ENCODE assay signal across 1 cellular context in the genomic region with DNA sequence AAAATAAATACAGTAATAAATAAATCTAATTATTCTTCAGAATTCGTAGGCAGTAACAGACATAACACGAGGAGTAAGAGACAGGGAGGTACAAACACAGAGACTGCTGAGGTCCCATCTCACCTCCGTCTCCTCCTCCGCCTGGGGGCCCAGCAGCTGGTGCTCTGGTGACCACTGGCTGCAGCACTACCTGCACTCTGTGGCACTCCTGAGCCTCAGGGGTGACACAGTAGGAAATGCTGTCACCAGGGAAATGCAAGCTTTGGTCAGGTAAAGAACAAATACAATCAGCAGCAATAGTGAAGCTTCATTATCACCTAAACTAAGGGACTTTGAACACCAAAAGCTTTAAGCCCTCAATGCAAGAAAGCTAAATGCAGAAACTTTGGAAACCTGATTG.
TF ChIP-seq lines count a peak whose summit lies in the region.

No MANE protein-coding gene starts in this region.

TF ChIP-seq in H1, 55 proteins besides CTCF, POLR2A, EP300 and RAD21:
- TF ChIP-seq KDM4A (IDR thresholded peaks at IDR 0.05; ENCODE audit: low read depth, low read length, severe bottlenecking), result no peak
- TF ChIP-seq HDAC6 (IDR thresholded peaks at IDR 0.05; ENCODE audit: low read depth, low read length), result no peak
- no peak for TF ChIP-seq CBX5 (IDR thresholded peaks at IDR 0.05; ENCODE audit: low read depth, low read length)
- TF ChIP-seq SIRT6 (IDR thresholded peaks at IDR 0.05; ENCODE audit: low read length), result no peak
- no peak for TF ChIP-seq HDAC2 (IDR thresholded peaks at IDR 0.05; ENCODE audit: borderline replicate concordance in 1 of 2, low read depth in 2 of 2, low read length in 2 of 2)
- no peak for TF ChIP-seq SIN3A (conservative IDR thresholded peaks at IDR 0.05 in 1 of 2, IDR thresholded peaks at IDR 0.05 in 1 of 2; ENCODE audit: low read depth in 1 of 2, low read length in 2 of 2)
- no peak for TF ChIP-seq TAF1 (IDR thresholded peaks at IDR 0.05; ENCODE audit: low read depth, low read length)
- no peak for TF ChIP-seq RXRA (IDR thresholded peaks at IDR 0.05; ENCODE audit: insufficient read depth, low read depth, low read length)
- TF ChIP-seq CHD1 (IDR thresholded peaks at IDR 0.05; ENCODE audit: low read depth, low read length), result no peak
- no peak for TF ChIP-seq RFX5 (IDR thresholded peaks at IDR 0.05; ENCODE audit: borderline replicate concordance, low read depth, low read length)
- no peak for TF ChIP-seq KDM5A (IDR thresholded peaks at IDR 0.05; ENCODE audit: low read length)
- no peak for TF ChIP-seq CBX8 (IDR thresholded peaks at IDR 0.05; ENCODE audit: borderline replicate concordance, low read depth, low read length)
- no peak for TF ChIP-seq RNF2 (IDR thresholded peaks at IDR 0.05; ENCODE audit: borderline replicate concordance, low read depth, low read length, missing control alignments, poor library complexity, severe bottlenecking)
- TF ChIP-seq TCF12 (IDR thresholded peaks at IDR 0.05; ENCODE audit: low read depth, low read length), result no peak
- no peak for TF ChIP-seq SP2 (IDR thresholded peaks at IDR 0.05; ENCODE audit: low read length)
- no peak for TF ChIP-seq RBBP5 (IDR thresholded peaks at IDR 0.05; ENCODE audit: borderline replicate concordance, low read depth, low read length)
- TF ChIP-seq FOSL1 (IDR thresholded peaks at IDR 0.05; ENCODE audit: insufficient read depth, low read depth, low read length), result no peak
